Comparison of ENCODE assay signal across 1 cellular context in genomic region chr16:3576211-3576610, GRCh38.
TF ChIP-seq lines count a peak whose summit lies in the region.

No MANE protein-coding gene starts in this region.

TF ChIP-seq in GM12878, 131 proteins besides CTCF, POLR2A, EP300 and RAD21:
- TF ChIP-seq IKZF1 (conservative IDR thresholded peaks at IDR 0.05): no peak
- TF ChIP-seq GATAD2B (conservative IDR thresholded peaks at IDR 0.05; ENCODE audit: low read depth): peak; percentile 26; the same call in 1 of the 2 replicates
- peak; percentile 31; the same call in 1 of the 2 replicates for TF ChIP-seq NR2F1 (conservative IDR thresholded peaks at IDR 0.05)
- no peak for TF ChIP-seq IRF4 (IDR thresholded peaks at IDR 0.05; ENCODE audit: low read depth, low read length)
- no peak for TF ChIP-seq ZNF207 (IDR thresholded peaks at IDR 0.05; ENCODE audit: borderline replicate concordance)
- no peak for TF ChIP-seq ATF2 (IDR thresholded peaks at IDR 0.05; ENCODE audit: low read length)
- peak; percentile 25; the same call in 1 of the 2 replicates for TF ChIP-seq RUNX3 (IDR thresholded peaks at IDR 0.05; ENCODE audit: low read length)
- TF ChIP-seq DPF2 (IDR thresholded peaks at IDR 0.05): no peak
